8 cellular contexts compared by ENCODE assay signal in the genomic region with DNA sequence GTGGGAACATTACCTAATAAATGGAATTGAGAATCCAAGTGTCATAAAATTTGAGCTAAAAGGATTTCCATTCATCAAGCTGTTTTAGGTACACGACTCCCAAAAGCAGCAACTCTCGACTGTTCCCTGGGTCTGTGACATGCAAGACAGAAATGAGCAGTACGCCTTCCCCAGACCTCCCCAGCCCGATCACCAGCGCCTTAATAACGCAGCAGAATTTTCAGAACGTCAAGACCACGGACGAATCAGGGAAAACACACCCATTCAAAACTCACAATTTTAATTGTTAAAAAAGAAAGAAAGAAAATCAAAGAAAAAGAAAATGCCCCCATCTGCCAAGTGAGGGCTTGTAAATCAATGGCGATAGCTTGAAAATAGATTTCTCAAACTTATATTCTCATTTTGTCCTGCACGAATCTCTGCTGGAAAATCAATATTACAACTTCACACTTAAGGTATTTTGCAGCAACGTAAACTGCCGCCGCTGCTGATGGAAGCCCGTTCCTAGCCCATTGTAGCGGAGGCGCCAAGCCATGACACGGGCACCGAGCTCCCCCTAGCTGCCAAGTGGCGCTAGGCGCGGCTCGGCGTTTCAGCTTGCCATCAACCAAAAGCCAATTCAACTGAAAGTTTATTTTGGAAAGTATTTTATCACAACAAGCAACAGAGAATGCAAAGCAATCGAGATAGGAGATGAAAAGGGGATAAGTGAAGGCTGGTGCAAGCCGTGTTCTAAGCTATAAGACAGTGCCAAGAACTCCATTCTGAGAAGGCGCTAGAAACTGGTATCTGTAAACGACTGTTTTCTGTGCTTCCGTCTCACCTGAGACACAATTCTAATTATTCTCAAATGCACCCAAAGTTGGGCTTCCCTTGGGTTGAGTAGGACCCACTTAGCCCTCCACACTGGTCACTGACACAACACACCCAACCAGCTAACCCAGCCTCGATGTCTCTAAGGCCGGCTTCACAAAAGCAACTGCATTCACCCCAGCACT. TPM values are rescaled to one million over a fixed set of nuclear protein-coding genes. Genes with fewer than 3 reads are reported as not detected.
A peak's percentile ranks its signal among the peaks of the same experiment; 100 is the strongest.
DNase-seq lines count a peak whose midpoint lies in the region; ATAC-seq and TF ChIP-seq lines count a peak whose summit lies in the region.

No MANE protein-coding gene starts in this region.

- no peak for TF ChIP-seq EP300 in SK-N-SH (IDR thresholded peaks at IDR 0.05; ENCODE audit: borderline replicate concordance in 1 of 2, low read depth in 1 of 2, low read length in 1 of 2)

- no peaks in the 10 kb centered on the region for H3K9me3 Mint-ChIP-seq in activated naive CD4-positive, alpha-beta T cell treated with anti-CD3 and anti-CD28 coated beads, Interleukin-2, amount 50 U/mL, for 72 hours

- H3K27me3 ChIP-seq in SK-N-SH (ENCODE audit: insufficient read depth) (peaks cover 76% of the 10 kb centered on the region), cardiac muscle cell (peaks cover 39% of the 10 kb centered on the region), vagina (peaks cover 4% of the 10 kb centered on the region)

- intact Hi-C loops in vagina (cut with DNase I): no loop called here

- ATAC-seq in GM19455 (IDR thresholded peaks at IDR 0.05; ENCODE audit: unreplicated experiment): peak; percentile 70
- ATAC-seq in activated naive CD4-positive, alpha-beta T cell treated with anti-CD3 and anti-CD28 coated beads, Interleukin-2, amount 50 U/mL, for 72 hours: peak; percentile 41 to 49

- H3K9ac ChIP-seq in SK-N-SH: no peak overlapping the region

- H3K9me3 ChIP-seq in SK-N-SH (no peaks in the 10 kb centered on the region), cardiac muscle cell (ENCODE audit: low read depth) (no peaks in the 10 kb centered on the region), vagina (no peaks in the 10 kb centered on the region)

- H3K27ac Mint-ChIP-seq in activated naive CD4-positive, alpha-beta T cell treated with anti-CD3 and anti-CD28 coated beads, Interleukin-2, amount 50 U/mL, for 72 hours: peak overlapping the region; percentile 91 to 99

- H4K20me1 ChIP-seq in SK-N-SH (ENCODE audit: insufficient read depth): no peaks in the 10 kb centered on the region

- peaks cover 60 to 84% of the 10 kb centered on the region in 2 donors for H3K36me3 Mint-ChIP-seq in activated naive CD4-positive, alpha-beta T cell treated with anti-CD3 and anti-CD28 coated beads, Interleukin-2, amount 50 U/mL, for 72 hours

- DNase-seq in COLO668 (lab: John Stamatoyannopoulos, UW; ENCODE audit: unreplicated experiment) (peak; percentile 66), LHCN-M2 (ENCODE audit: low read depth) (peak; percentile 48), SK-N-SH (peak; percentile 82), cardiac muscle cell (ENCODE audit: low read depth in 1 of 2, low spot score in 1 of 2) (peak; percentile 80 to 86), pulmonary artery endothelial cell (ENCODE audit: low read depth, low spot score) (peak; percentile 17), vagina (ENCODE audit: extremely low spot score in 2 of 2) (no peak)
- peak; percentile 81 to 89 for DNase-seq in activated naive CD4-positive, alpha-beta T cell treated with anti-CD3 and anti-CD28 coated beads, Interleukin-2, amount 50 U/mL, for 72 hours (ENCODE audit: low spot score in 2 of 2)

- TF ChIP-seq CTCF in SK-N-SH (IDR thresholded peaks at IDR 0.05) (peak; percentile 99), cardiac muscle cell (IDR thresholded peaks at IDR 0.05; ENCODE audit: low read depth, low read length) (peak; percentile 99), vagina (IDR thresholded peaks at IDR 0.05) (peak; percentile 90 to 97 (median 95))

- no peaks in the 10 kb centered on the region for H3K36me3 ChIP-seq in SK-N-SH (replicated peaks in 1 of 2; ENCODE audit: control insufficient read depth in 1 of 2, insufficient read depth in 2 of 2, low read length in 1 of 2)
- H3K36me3 ChIP-seq in cardiac muscle cell: no peaks in the 10 kb centered on the region
- H3K36me3 ChIP-seq in vagina: no peaks in the 10 kb centered on the region

- no peaks in the 10 kb centered on the region for H3K79me2 ChIP-seq in SK-N-SH (ENCODE audit: insufficient read depth)

- H3K4me3 ChIP-seq in SK-N-SH (ENCODE audit: low read depth in 2 of 2, low read length in 1 of 2) (peak overlapping the region in 1 of 2 experiments; percentile 38; a peak in 1 of 4 replicates), cardiac muscle cell (no peak overlapping the region), vagina (no peak overlapping the region)

- TF ChIP-seq POLR2A in vagina (IDR thresholded peaks at IDR 0.05): no peak

- H3K4me2 ChIP-seq in SK-N-SH: peak overlapping the region; percentile 33; the same call in 1 of the 2 replicates

- H3K27ac ChIP-seq in SK-N-SH (ENCODE audit: low read depth in 2 of 2, low read length in 1 of 2): no peak overlapping the region
- no peak overlapping the region for H3K27ac ChIP-seq in cardiac muscle cell
- H3K27ac ChIP-seq in vagina: no peak overlapping the region

- POLR2A ChIA-PET in SK-N-SH (lab: Yijun Ruan, JAX): no interaction called here

- peak; percentile 95 for TF ChIP-seq RAD21 in SK-N-SH (IDR thresholded peaks at IDR 0.05; ENCODE audit: low read length)

- no peaks in the 10 kb centered on the region for H3F3A ChIP-seq in SK-N-SH (replicated peaks; ENCODE audit: insufficient read depth)

- H2AFZ ChIP-seq in SK-N-SH (ENCODE audit: low read depth): no peak overlapping the region

- H3K4me1 ChIP-seq in SK-N-SH (ENCODE audit: control insufficient read depth in 1 of 2, insufficient read depth in 2 of 2, low read depth in 1 of 2, low read length in 1 of 2) (no peaks in the 10 kb centered on the region; a peak in 2 of 4 replicates), cardiac muscle cell (ENCODE audit: low read depth) (peaks cover 2% of the 10 kb centered on the region), vagina (peaks cover 11% of the 10 kb centered on the region)

- H3K9me2 ChIP-seq in SK-N-SH: no peaks in the 10 kb centered on the region

- CTCF ChIA-PET in SK-N-SH (lab: Yijun Ruan, JAX): interaction anchor here (0.9 to 4.2 kb wide), 28 partner anchors 9 to 1711 kb away, joined by 3 to 20 read pairs (median 5); no protein-coding TSS in a partner anchor

- WGBS in SK-N-SH (ENCODE audit: low lambda C conversion rate): 14% methylated on average over 31 of the region's 31 CpGs

TF ChIP-seq in SK-N-SH, 30 proteins besides CTCF, POLR2A, EP300 and RAD21:
- TF ChIP-seq TAF1 (IDR thresholded peaks at IDR 0.05; ENCODE audit: borderline replicate concordance, low read depth, low read length) (no peak), GATA2 (CRISPR knock-in tag; IDR thresholded peaks at IDR 0.05) (no peak), SMC3 (IDR thresholded peaks at IDR 0.05; ENCODE audit: low read depth, low read length) (peak; percentile 76), RCOR1 (IDR thresholded peaks at IDR 0.05; ENCODE audit: low read length) (0 out of 2 replicates have a peak, but pooled peaks have one; percentile 17), FOXM1 (IDR thresholded peaks at IDR 0.05; ENCODE audit: low read depth) (no peak), JUND (IDR thresholded peaks at IDR 0.05) (no peak), YY1 (IDR thresholded peaks at IDR 0.05; ENCODE audit: low read depth) (no peak)
- TF ChIP-seq, protein P1, sequence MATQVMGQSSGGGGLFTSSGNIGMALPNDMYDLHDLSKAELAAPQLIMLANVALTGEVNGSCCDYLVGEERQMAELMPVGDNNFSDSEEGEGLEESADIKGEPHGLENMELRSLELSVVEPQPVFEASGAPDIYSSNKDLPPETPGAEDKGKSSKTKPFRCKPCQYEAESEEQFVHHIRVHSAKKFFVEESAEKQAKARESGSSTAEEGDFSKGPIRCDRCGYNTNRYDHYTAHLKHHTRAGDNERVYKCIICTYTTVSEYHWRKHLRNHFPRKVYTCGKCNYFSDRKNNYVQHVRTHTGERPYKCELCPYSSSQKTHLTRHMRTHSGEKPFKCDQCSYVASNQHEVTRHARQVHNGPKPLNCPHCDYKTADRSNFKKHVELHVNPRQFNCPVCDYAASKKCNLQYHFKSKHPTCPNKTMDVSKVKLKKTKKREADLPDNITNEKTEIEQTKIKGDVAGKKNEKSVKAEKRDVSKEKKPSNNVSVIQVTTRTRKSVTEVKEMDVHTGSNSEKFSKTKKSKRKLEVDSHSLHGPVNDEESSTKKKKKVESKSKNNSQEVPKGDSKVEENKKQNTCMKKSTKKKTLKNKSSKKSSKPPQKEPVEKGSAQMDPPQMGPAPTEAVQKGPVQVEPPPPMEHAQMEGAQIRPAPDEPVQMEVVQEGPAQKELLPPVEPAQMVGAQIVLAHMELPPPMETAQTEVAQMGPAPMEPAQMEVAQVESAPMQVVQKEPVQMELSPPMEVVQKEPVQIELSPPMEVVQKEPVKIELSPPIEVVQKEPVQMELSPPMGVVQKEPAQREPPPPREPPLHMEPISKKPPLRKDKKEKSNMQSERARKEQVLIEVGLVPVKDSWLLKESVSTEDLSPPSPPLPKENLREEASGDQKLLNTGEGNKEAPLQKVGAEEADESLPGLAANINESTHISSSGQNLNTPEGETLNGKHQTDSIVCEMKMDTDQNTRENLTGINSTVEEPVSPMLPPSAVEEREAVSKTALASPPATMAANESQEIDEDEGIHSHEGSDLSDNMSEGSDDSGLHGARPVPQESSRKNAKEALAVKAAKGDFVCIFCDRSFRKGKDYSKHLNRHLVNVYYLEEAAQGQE (IDR thresholded peaks at IDR 0.05; ENCODE audit: low read depth, low read length): no peak

RNA-seq across cellular contexts. Expression of gene BCL11B, which starts 5.5 kb away (rescaled TPM):
- total RNA-seq in LHCN-M2 (2014; rRNA removed) (not detected in 2 replicates), cardiac muscle cell (1.7 and 2.8 TPM in 2 replicates), pulmonary artery endothelial cell (0.07 and 0.14 TPM in 2 replicates), vagina (11.5 TPM)
- 0.01 TPM for polyA plus RNA-seq in LHCN-M2 (2012)
- polyA plus RNA-seq in SK-N-SH (2012; rRNA removed) (not detected in 2 replicates), cardiac muscle cell (0.04 and 0.57 TPM in 2 replicates)
- polyA plus RNA-seq in SK-N-SH (2012; cell fraction: cytosol; rRNA removed): not detected in 2 replicates
- polyA plus RNA-seq in SK-N-SH (2012; cell fraction: nucleus; rRNA removed): not detected in 2 replicates
- total RNA-seq in activated naive CD4-positive, alpha-beta T cell treated with anti-CD3 and anti-CD28 coated beads, Interleukin-2, amount 50 U/mL, for 72 hours: 10 to 100 TPM; 57.8 to 65.7 TPM

Comparison
In these comparisons a context has a peak if more than half of its experiments do, and no peak if none do; other contexts are left out.
1. DNase-seq: peak in COLO668 (single experiment), LHCN-M2 (single experiment), SK-N-SH (single experiment), activated naive CD4-positive, alpha-beta T cell treated with anti-CD3 and anti-CD28 coated beads, Interleukin-2, amount 50 U/mL, for 72 hours (2 of 2), cardiac muscle cell (2 of 2) and pulmonary artery endothelial cell (single experiment); none in vagina (0 of 2).
2. Peak in every context shown above with its lines, with median percentiles within 50 percentile points of each other: CTCF ChIP-seq.